8 cellular contexts compared by ENCODE assay signal in genomic region chr10:63713191-63714144, GRCh38.
A peak's percentile ranks its signal among the peaks of the same experiment; 100 is the strongest.
DNase-seq lines count a peak whose midpoint lies in the region; ATAC-seq and TF ChIP-seq lines count a peak whose summit lies in the region.

No MANE protein-coding gene starts in this region.

- H3K4me3 ChIP-seq in dorsolateral prefrontal cortex = peak overlapping the region in 11 of 59 donors; percentile 1 to 36 (median 10)
- peak overlapping the region; percentile 14 for H3K4me3 ChIP-seq in mesodermal cell (ENCODE audit: extremely low read depth, insufficient read depth, low read length, poor library complexity, severe bottlenecking)

- H3K9me3 ChIP-seq in mesodermal cell (ENCODE audit: control insufficient read depth, low read length) = no peaks in the 10 kb centered on the region

- no peak for ATAC-seq in GM21717 (IDR thresholded peaks at IDR 0.05; ENCODE audit: unreplicated experiment)
- no peak for ATAC-seq in GM21515 (IDR thresholded peaks at IDR 0.05; ENCODE audit: unreplicated experiment)
- ATAC-seq in GM21526 (IDR thresholded peaks at IDR 0.05; ENCODE audit: low FRiP score, unreplicated experiment) = no peak

- WGBS in mesodermal cell (ENCODE audit: insufficient coverage in 2 of 2), 2 experiments = 0 to 16% methylated on average over 5 to 6 of the region's 7 CpGs

- no peaks in the 10 kb centered on the region for H3K27me3 ChIP-seq in dorsolateral prefrontal cortex

- H3K27ac ChIP-seq in C4-2B = peak overlapping the region; percentile 77
- H3K27ac ChIP-seq in dorsolateral prefrontal cortex = peak overlapping the region in 53 of 59 donors; percentile 14 to 87 (median 67)
- peak overlapping the region; percentile 92 for H3K27ac ChIP-seq in mesodermal cell (ENCODE audit: low read depth, low read length, severe bottlenecking)

- DNase-seq in NCI-H2107 (lab: John Stamatoyannopoulos, UW) = peak; percentile 66
- peak in 4 of 10 donors; percentile 40 to 57 (median 52) for DNase-seq in dorsolateral prefrontal cortex
- DNase-seq in glomerular visceral epithelial cell (ENCODE audit: extremely low spot score) = no peak

- intact Hi-C loops in dorsolateral prefrontal cortex (cut with DNase I) = loop anchor here in 1 of 2 donors (5.0 to 10.0 kb wide), 2 partner anchors 81 to 189 kb away; partner anchors contain the start of gene REEP3

- no peak for TF ChIP-seq CTCF in C4-2B (conservative IDR thresholded peaks at IDR 0.05)
- peak in 1 of 56 donors; percentile 12 for TF ChIP-seq CTCF in dorsolateral prefrontal cortex (IDR thresholded peaks at IDR 0.05 in 54 of 56, conservative IDR thresholded peaks at IDR 0.05 in 2 of 56; ENCODE audit: low read depth in 1 of 56, partially characterized antibody in 56 of 56)

- H3K36me3 ChIP-seq in mesodermal cell (ENCODE audit: control insufficient read depth, insufficient read depth, low read length) = no peaks in the 10 kb centered on the region

- peaks cover 27% of the 10 kb centered on the region for H3K4me1 ChIP-seq in mesodermal cell (ENCODE audit: control insufficient read depth, insufficient read depth, low read length, poor library complexity, severe bottlenecking)
